20 cellular contexts compared by ENCODE assay signal in genomic region chr1:6121651-6122370, GRCh38. TPM values are rescaled to one million over a fixed set of nuclear protein-coding genes. Genes with fewer than 3 reads are reported as not detected.
"Had no signal": no experiment of that assay in that cellular context is flagged by ENCODE, and none has a peak within 500 bp of the region (broad histone marks: within the 10 kb centered on the region; RNA-seq: fewer than 3 reads in every experiment).

No MANE protein-coding gene starts in this region.

- H3K4me3 ChIP-seq: colonic mucosa, heart right ventricle, left lung, prostate gland, right lobe of liver, stomach, thoracic aorta, transverse colon had no signal

- H3K36me3 Mint-ChIP-seq: naive B cell had no signal

- H3K4me3 Mint-ChIP-seq: naive B cell, nephron had no signal

- ATAC-seq: heart right ventricle, left lung, right lobe of liver had no signal

- H3K36me3 ChIP-seq: colonic mucosa, heart right ventricle, left lung, prostate gland, right lobe of liver, stomach, thoracic aorta, transverse colon had no signal

- H3K27ac ChIP-seq: colonic mucosa, heart right ventricle, left lung, parathyroid adenoma, prostate gland, right lobe of liver, stomach, thoracic aorta, transverse colon had no signal

- DNase-seq: cerebellar nuclear complex; colonic mucosa; dermis blood vessel endothelial cell; foreskin melanocyte; hypothalamus; mesendoderm; naive B cell; stimulated activated CD4-positive, alpha-beta T cell treated with anti-CD3 and anti-CD28 coated beads, Interleukin-2, amount 100 ng/mL, for 24 hours; stimulated activated naive CD4-positive, alpha-beta T cell; stomach; substantia nigra; transverse colon had no signal

- H3K27me3 ChIP-seq: colonic mucosa, right lobe of liver, transverse colon had no signal

- H3K9me3 ChIP-seq: colonic mucosa, prostate gland, right lobe of liver had no signal

- H3K4me1 ChIP-seq: colonic mucosa, heart right ventricle, left lung, parathyroid adenoma, prostate gland, right lobe of liver, stomach had no signal

- H3K4me1 Mint-ChIP-seq: nephron had no signal

- H3K27ac Mint-ChIP-seq: naive B cell, nephron had no signal

RNA-seq across cellular contexts. Expression of gene CHD5, which starts 58.3 kb away (rescaled TPM):
- total RNA-seq: right lobe of liver, skeletal muscle tissue had no signal
